Comparison of ENCODE assay signal across 1 cellular context in the genomic region with DNA sequence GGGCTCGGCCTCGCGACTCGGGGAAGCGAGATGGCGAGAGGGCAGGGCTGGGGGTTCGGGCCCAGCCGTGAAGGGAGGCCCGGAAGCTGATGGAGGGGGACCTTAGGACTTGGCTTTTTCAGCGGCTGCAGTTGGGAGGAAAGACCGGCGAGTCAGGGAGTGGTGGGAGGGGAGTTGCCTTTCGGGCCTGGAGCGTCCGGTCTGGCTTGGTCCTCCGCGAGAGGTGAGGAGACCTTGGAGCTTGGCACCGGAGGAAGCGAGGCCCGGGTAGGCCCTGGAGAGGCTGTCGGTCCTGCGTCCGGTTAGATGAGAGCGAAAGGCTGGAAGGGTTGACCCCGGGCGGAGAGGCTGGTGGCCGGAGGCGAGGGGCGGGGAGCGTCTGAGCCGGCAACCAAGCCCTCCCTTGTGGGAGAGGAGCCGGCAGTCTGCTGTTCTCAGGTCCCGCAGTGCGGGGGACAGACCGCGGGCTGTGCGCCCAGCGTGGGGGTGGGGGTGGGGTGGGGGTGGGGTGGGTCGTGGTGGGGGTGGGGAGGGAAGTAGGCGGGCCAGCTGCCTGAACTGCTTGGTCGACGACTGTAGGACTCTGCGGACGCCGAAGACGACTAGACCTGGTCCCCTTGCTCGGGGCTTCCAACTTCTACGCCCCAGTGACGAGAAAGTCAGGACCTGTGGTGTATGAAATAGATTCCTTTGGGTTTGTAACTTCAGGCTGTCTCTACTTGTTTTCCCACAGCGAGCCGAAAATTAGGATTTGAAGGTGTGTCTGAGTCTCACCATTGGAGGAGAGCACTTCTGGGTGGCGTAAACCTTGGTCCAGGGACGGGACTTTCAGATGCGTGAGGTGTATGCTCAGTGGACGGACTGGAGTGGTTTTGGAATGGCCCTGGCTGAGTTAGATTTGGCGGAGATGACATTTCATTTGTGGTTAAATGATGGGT.
TF ChIP-seq lines count a peak whose summit lies in the region.

No MANE protein-coding gene starts in this region.

TF ChIP-seq in K562, 482 proteins besides CTCF, POLR2A, EP300 and RAD21 (continued from another document):
- TF ChIP-seq ZBTB12 (CRISPR knock-in tag; IDR thresholded peaks at IDR 0.05) (no peak), ZNF280B (CRISPR knock-in tag; IDR thresholded peaks at IDR 0.05) (no peak), CBX1 (IDR thresholded peaks at IDR 0.05; ENCODE audit: low read depth) (0 out of 2 replicates have a peak, but pooled peaks have one; percentile 50), ZZZ3 (IDR thresholded peaks at IDR 0.05) (no peak), ZNF12 (CRISPR knock-in tag; IDR thresholded peaks at IDR 0.05) (no peak), SNAPC5 (CRISPR knock-in tag; IDR thresholded peaks at IDR 0.05) (no peak), NRF1 (conservative IDR thresholded peaks at IDR 0.05 in 1 of 2, IDR thresholded peaks at IDR 0.05 in 1 of 2) (peak; percentile 82), SRSF9 (IDR thresholded peaks at IDR 0.05; ENCODE audit: borderline replicate concordance, low read depth, low read length) (no peak), MXD1 (CRISPR knock-in tag; IDR thresholded peaks at IDR 0.05; ENCODE audit: borderline replicate concordance, poor library complexity, severe bottlenecking) (no peak), BHLHE40 (IDR thresholded peaks at IDR 0.05; ENCODE audit: low read length) (no peak), ZNF124 (CRISPR knock-in tag; IDR thresholded peaks at IDR 0.05) (no peak), SREBF1 (IDR thresholded peaks at IDR 0.05; ENCODE audit: borderline replicate concordance, low read depth, low read length) (no peak), ZNF212 (CRISPR knock-in tag; IDR thresholded peaks at IDR 0.05) (no peak), E2F6 (IDR thresholded peaks at IDR 0.05; ENCODE audit: borderline replicate concordance in 1 of 2, extremely low read depth in 1 of 2, insufficient read depth in 1 of 2, insufficient read length in 1 of 2, low read depth in 1 of 2, low read length in 1 of 2, poor library complexity in 1 of 2, severe bottlenecking in 1 of 2) (no peak), GMEB1 (CRISPR knock-in tag; IDR thresholded peaks at IDR 0.05) (no peak), IFI16 (CRISPR knock-in tag; IDR thresholded peaks at IDR 0.05) (no peak), HDAC1 (IDR thresholded peaks at IDR 0.05) (peak in 1 of 2 experiments; percentile 28; a peak in 1 of 4 replicates), E2F3 (CRISPR knock-in tag; IDR thresholded peaks at IDR 0.05) (no peak), POLR2B (IDR thresholded peaks at IDR 0.05; ENCODE audit: low read depth, partially characterized antibody) (peak; percentile 18), NFATC3 (IDR thresholded peaks at IDR 0.05) (no peak), PHB (CRISPR knock-in tag; IDR thresholded peaks at IDR 0.05) (no peak), FOXK1 (CRISPR knock-in tag; IDR thresholded peaks at IDR 0.05; ENCODE audit: borderline replicate concordance) (no peak), ZNF445 (CRISPR knock-in tag; IDR thresholded peaks at IDR 0.05; ENCODE audit: low read depth) (no peak)
- TF ChIP-seq, protein P1, sequence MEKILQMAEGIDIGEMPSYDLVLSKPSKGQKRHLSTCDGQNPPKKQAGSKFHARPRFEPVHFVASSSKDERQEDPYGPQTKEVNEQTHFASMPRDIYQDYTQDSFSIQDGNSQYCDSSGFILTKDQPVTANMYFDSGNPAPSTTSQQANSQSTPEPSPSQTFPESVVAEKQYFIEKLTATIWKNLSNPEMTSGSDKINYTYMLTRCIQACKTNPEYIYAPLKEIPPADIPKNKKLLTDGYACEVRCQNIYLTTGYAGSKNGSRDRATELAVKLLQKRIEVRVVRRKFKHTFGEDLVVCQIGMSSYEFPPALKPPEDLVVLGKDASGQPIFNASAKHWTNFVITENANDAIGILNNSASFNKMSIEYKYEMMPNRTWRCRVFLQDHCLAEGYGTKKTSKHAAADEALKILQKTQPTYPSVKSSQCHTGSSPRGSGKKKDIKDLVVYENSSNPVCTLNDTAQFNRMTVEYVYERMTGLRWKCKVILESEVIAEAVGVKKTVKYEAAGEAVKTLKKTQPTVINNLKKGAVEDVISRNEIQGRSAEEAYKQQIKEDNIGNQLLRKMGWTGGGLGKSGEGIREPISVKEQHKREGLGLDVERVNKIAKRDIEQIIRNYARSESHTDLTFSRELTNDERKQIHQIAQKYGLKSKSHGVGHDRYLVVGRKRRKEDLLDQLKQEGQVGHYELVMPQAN (IDR thresholded peaks at IDR 0.05; ENCODE audit: borderline replicate concordance) = peak; percentile 50; the same call in 1 of the 2 replicates
